Comparison of ENCODE assay signal across 26 cellular contexts in the genomic region with DNA sequence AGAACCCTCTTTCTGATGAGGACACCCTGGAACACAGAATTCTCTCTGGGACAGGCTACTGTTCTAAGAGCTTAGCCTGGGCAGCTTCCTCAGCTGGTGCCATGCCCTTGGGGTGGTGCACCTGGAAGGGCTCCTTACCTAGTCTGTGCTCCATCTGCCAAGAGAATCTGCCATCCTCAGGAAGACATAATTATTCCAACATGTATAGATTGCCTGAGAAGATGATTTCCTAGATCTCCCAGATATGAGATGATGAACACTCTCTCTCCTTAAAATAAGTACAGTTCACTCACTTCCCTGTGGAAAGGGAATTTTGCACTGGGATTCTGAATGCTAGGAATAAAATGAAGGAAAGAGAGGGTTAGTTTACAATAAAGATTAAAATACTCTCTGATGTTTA.
"Had no signal": no experiment of that assay in that cellular context is flagged by ENCODE, and none has a peak within 500 bp of the region (broad histone marks: within the 10 kb centered on the region; RNA-seq: fewer than 3 reads in every experiment).

No MANE protein-coding gene starts in this region.

- H3K27me3 ChIP-seq: right lobe of liver, uterus had no signal

- H3K36me3 ChIP-seq: left lung, lower lobe of right lung, neural progenitor cell, neutrophil, right lobe of liver, tibial nerve, uterus had no signal

- FAIRE-seq: islet of Langerhans, kidney had no signal

- H3K9me3 ChIP-seq: left lung, lower lobe of right lung, neutrophil, psoas muscle, right lobe of liver, tibial nerve, uterus had no signal

- H3K4me3 ChIP-seq: left lung, lower lobe of right lung, neural progenitor cell, psoas muscle, right lobe of liver, smooth muscle cell, tibial nerve, uterus had no signal

- DNase-seq: immature natural killer cell; kidney; left lung; lower lobe of right lung; mammary epithelial cell; mesenchymal stem cell; naive B cell; natural killer cell; nephron progenitor cell; occipital lobe; psoas muscle; right lobe of liver; stimulated activated CD4-positive, alpha-beta T cell treated with anti-CD3 and anti-CD28 coated beads, Interleukin-1b, Interleukin-23, amount 100 ng/mL, for 48 hours; stimulated activated CD4-positive, alpha-beta T cell treated with anti-CD3 and anti-CD28 coated beads, Interleukin-2, amount 100 ng/mL, for 48 hours; stimulated activated CD4-positive, alpha-beta T cell treated with anti-CD3 and anti-CD28 coated beads, Interleukin-4, amount 100 ng/mL, for 4 hours; stimulated activated CD8-positive, alpha-beta memory T cell treated with anti-CD3 and anti-CD28 coated beads, Interleukin-4, amount 100 ng/mL, for 48 hours; stimulated activated naive CD4-positive, alpha-beta T cell treated with Interleukin-2 at 50 U/mL for 16 hours; stimulated activated naive CD8-positive, alpha-beta T cell treated with anti-CD3 and anti-CD28 coated beads, Interleukin-15, amount 100 ng/mL, for 72 hours; substantia nigra; uterus had no signal

- H3K27ac ChIP-seq: left lung, lower lobe of right lung, neural progenitor cell, neutrophil, parathyroid adenoma, psoas muscle, right lobe of liver, tibial nerve, uterus had no signal
